Comparison of ENCODE assay signal across 1 cellular context in genomic region chr9:126306071-126306647, GRCh38.
TF ChIP-seq lines count a peak whose summit lies in the region.

No MANE protein-coding gene starts in this region.

TF ChIP-seq in HepG2, 621 proteins besides CTCF, POLR2A, EP300 and RAD21 (continued from another document):
- TF ChIP-seq ZNF724P (CRISPR knock-in tag; IDR thresholded peaks at IDR 0.05; ENCODE audit: borderline replicate concordance) (no peak), LBX2 (CRISPR knock-in tag; IDR thresholded peaks at IDR 0.05; ENCODE audit: borderline replicate concordance) (no peak), ZNF333 (CRISPR knock-in tag; IDR thresholded peaks at IDR 0.05; ENCODE audit: borderline replicate concordance) (no peak), ZBTB43 (CRISPR knock-in tag; conservative IDR thresholded peaks at IDR 0.05) (no peak), ZNF10 (CRISPR knock-in tag; IDR thresholded peaks at IDR 0.05; ENCODE audit: borderline replicate concordance, low read depth) (no peak), ZNF629 (CRISPR knock-in tag; conservative IDR thresholded peaks at IDR 0.05) (peak; percentile 66), ARID2 (CRISPR knock-in tag; IDR thresholded peaks at IDR 0.05; ENCODE audit: borderline replicate concordance) (no peak), FOXK1 (CRISPR knock-in tag; IDR thresholded peaks at IDR 0.05; ENCODE audit: borderline replicate concordance, low read depth) (no peak), ZC3H4 (CRISPR knock-in tag; IDR thresholded peaks at IDR 0.05; ENCODE audit: borderline replicate concordance) (no peak)
- TF ChIP-seq, protein P1, sequence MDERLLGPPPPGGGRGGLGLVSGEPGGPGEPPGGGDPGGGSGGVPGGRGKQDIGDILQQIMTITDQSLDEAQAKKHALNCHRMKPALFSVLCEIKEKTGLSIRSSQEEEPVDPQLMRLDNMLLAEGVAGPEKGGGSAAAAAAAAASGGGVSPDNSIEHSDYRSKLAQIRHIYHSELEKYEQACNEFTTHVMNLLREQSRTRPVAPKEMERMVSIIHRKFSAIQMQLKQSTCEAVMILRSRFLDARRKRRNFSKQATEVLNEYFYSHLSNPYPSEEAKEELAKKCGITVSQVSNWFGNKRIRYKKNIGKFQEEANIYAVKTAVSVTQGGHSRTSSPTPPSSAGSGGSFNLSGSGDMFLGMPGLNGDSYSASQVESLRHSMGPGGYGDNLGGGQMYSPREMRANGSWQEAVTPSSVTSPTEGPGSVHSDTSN (CRISPR knock-in tag; IDR thresholded peaks at IDR 0.05): no peak
- TF ChIP-seq, protein P2, sequence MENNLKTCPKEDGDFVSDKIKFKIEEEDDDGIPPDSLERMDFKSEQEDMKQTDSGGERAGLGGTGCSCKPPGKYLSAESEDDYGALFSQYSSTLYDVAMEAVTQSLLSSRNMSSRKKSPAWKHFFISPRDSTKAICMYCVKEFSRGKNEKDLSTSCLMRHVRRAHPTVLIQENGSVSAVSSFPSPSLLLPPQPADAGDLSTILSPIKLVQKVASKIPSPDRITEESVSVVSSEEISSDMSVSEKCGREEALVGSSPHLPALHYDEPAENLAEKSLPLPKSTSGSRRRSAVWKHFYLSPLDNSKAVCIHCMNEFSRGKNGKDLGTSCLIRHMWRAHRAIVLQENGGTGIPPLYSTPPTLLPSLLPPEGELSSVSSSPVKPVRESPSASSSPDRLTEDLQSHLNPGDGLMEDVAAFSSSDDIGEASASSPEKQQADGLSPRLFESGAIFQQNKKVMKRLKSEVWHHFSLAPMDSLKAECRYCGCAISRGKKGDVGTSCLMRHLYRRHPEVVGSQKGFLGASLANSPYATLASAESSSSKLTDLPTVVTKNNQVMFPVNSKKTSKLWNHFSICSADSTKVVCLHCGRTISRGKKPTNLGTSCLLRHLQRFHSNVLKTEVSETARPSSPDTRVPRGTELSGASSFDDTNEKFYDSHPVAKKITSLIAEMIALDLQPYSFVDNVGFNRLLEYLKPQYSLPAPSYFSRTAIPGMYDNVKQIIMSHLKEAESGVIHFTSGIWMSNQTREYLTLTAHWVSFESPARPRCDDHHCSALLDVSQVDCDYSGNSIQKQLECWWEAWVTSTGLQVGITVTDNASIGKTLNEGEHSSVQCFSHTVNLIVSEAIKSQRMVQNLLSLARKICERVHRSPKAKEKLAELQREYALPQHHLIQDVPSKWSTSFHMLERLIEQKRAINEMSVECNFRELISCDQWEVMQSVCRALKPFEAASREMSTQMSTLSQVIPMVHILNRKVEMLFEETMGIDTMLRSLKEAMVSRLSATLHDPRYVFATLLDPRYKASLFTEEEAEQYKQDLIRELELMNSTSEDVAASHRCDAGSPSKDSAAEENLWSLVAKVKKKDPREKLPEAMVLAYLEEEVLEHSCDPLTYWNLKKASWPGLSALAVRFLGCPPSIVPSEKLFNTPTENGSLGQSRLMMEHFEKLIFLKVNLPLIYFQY (CRISPR knock-in tag; IDR thresholded peaks at IDR 0.05; ENCODE audit: borderline replicate concordance): no peak
